ENCODE assay signal across 14 cellular contexts in genomic region chrX:138858438-138858837, GRCh38.
DNase-seq lines count a peak whose midpoint lies in the region; ATAC-seq and TF ChIP-seq lines count a peak whose summit lies in the region.
"Had no signal": no experiment of that assay in that cellular context is flagged by ENCODE, and none has a peak within 500 bp of the region (broad histone marks: within the 10 kb centered on the region; RNA-seq: fewer than 3 reads in every experiment).

No MANE protein-coding gene starts in this region.

- in situ Hi-C loops in GM13977 (cut with MboI; ENCODE audit: low pct_unique_long_range_greater_than_20kb, low sequenced_read_pairs, unreplicated experiment) = no loop called here

- intact Hi-C loops in thyroid gland (cut with DNase I) = no loop called here

- H3K4me3 ChIP-seq in AG09309 (ENCODE audit: control insufficient read depth, low read depth, low read length) = no peak overlapping the region
- no peak overlapping the region for H3K4me3 ChIP-seq in SJSA1
- no peak overlapping the region for H3K4me3 ChIP-seq in thyroid gland (replicated peaks in 1 of 3)
- H3K4me3 ChIP-seq: uterus had no signal

- H3K36me3 ChIP-seq in SJSA1 (no peaks in the 10 kb centered on the region), thyroid gland (no peaks in the 10 kb centered on the region)
- H3K36me3 ChIP-seq: uterus had no signal

- no peaks in the 10 kb centered on the region for H3K9me3 ChIP-seq in SJSA1 (replicated peaks)
- H3K9me3 ChIP-seq in thyroid gland = no peaks in the 10 kb centered on the region
- H3K9me3 ChIP-seq: uterus had no signal

- peak; percentile 35 for DNase-seq in AG09309 (ENCODE audit: low read depth)
- DNase-seq in SJSA1 (ENCODE audit: low read depth in 1 of 2, low spot score in 2 of 2) = peak; percentile 36 to 66
- peak; percentile 46 to 72 for DNase-seq in foreskin keratinocyte
- no peak for DNase-seq in GM13977 (ENCODE audit: low spot score)
- no peak for DNase-seq in activated gamma-delta T cell (lab: John Stamatoyannopoulos, UW)
- no peak for DNase-seq in thyroid gland
- no peak for DNase-seq in NCI-H2029 treated with DMSO at 0.1 percent for 48 hours (lab: John Stamatoyannopoulos, UW)
- DNase-seq: activated CD4-positive, alpha-beta T cell treated with anti-CD3 and anti-CD28 coated beads, Interleukin-2, amount 50 U/mL, for 1 hour; CD4-positive, CD25-positive, alpha-beta regulatory T cell; HFFc6; naive B cell; NCI-H748 treated with DMSO at 0.1 percent for 48 hours; uterus had no signal

- H3K27me3 ChIP-seq in SJSA1 (replicated peaks) (no peaks in the 10 kb centered on the region), foreskin keratinocyte (no peaks in the 10 kb centered on the region), thyroid gland (peaks cover 4% of the 10 kb centered on the region)
- H3K27me3 ChIP-seq: uterus had no signal

- WGBS in thyroid gland, 2 donors = 59 to 60% methylated on average over 4 of the region's 4 CpGs

- TF ChIP-seq CTCF in AG09309 (IDR thresholded peaks at IDR 0.05; ENCODE audit: control insufficient read depth, insufficient read depth, low read depth, low read length, missing control alignments) (no peak), foreskin keratinocyte (conservative IDR thresholded peaks at IDR 0.05) (no peak), GM13977 (IDR thresholded peaks at IDR 0.05; ENCODE audit: extremely low read depth, insufficient read depth, missing control alignments) (no peak), thyroid gland (IDR thresholded peaks at IDR 0.05) (no peak)

- TF ChIP-seq POLR2A in thyroid gland (IDR thresholded peaks at IDR 0.05) = no peak

- peak overlapping the region; percentile 48 for H3K27ac ChIP-seq in SJSA1
- no peak overlapping the region for H3K27ac ChIP-seq in foreskin keratinocyte
- no peak overlapping the region for H3K27ac ChIP-seq in thyroid gland
- H3K27ac ChIP-seq: uterus had no signal

- H3K4me1 ChIP-seq in SJSA1 (replicated peaks) (peaks cover 17% of the 10 kb centered on the region), foreskin keratinocyte (no peaks in the 10 kb centered on the region), thyroid gland (peaks cover 0 to 14% of the 10 kb centered on the region in 2 donors)
- H3K4me1 ChIP-seq: uterus had no signal

- peak; percentile 50 for ATAC-seq in HG03432 (IDR thresholded peaks at IDR 0.05; ENCODE audit: unreplicated experiment)
- no peak for ATAC-seq in foreskin keratinocyte

Comparison
In these comparisons a context has a peak if more than half of its experiments do, and no peak if none do; other contexts are left out.
1. DNase-seq: peak in AG09309 (single experiment), SJSA1 (2 of 2) and foreskin keratinocyte (2 of 2); none in GM13977 (single experiment), activated gamma-delta T cell (single experiment), thyroid gland (0 of 2) and NCI-H2029 treated with DMSO at 0.1 percent for 48 hours (single experiment).